ENCODE assay signal across 1 cellular context in the genomic region with DNA sequence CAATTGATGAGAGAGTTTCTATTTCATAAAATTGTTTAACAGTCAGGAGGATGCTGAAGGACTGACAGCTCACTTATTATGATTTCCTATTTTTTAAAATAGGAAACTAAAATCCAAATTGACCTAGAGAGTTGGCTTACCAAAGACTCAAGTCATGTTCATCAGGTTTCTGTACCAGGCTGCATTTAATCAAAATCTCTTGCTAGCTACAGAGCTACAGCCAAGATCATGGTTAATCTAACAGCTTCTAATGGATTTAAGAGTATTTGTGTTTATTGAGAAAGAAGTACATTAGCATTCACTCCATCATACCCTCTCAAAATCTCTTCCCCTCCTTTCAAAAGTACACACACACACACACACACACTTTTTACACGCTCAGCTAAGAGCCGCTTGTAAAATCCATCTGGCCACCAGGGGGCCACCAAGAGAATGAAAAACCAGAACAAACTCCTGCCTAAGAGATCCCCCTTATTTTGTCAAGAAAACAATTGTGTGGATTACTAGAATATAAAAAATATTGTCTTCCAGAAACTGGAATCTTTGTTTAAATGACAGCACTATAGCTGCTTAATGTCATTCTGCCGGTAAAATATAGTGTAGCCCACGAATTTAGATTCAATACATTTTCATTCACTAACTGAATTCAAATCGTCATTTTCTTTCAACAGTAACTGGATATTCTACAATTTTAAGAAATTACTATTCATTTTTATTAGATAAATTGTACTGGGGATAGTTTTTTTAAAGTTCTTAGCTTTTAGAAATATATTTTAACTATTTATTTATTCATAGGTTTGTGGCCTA.
TF ChIP-seq lines count a peak whose summit lies in the region.

No MANE protein-coding gene starts in this region.

TF ChIP-seq in H1, 55 proteins besides CTCF, POLR2A, EP300 and RAD21 (continued from another document):
- TF ChIP-seq, protein P1, sequence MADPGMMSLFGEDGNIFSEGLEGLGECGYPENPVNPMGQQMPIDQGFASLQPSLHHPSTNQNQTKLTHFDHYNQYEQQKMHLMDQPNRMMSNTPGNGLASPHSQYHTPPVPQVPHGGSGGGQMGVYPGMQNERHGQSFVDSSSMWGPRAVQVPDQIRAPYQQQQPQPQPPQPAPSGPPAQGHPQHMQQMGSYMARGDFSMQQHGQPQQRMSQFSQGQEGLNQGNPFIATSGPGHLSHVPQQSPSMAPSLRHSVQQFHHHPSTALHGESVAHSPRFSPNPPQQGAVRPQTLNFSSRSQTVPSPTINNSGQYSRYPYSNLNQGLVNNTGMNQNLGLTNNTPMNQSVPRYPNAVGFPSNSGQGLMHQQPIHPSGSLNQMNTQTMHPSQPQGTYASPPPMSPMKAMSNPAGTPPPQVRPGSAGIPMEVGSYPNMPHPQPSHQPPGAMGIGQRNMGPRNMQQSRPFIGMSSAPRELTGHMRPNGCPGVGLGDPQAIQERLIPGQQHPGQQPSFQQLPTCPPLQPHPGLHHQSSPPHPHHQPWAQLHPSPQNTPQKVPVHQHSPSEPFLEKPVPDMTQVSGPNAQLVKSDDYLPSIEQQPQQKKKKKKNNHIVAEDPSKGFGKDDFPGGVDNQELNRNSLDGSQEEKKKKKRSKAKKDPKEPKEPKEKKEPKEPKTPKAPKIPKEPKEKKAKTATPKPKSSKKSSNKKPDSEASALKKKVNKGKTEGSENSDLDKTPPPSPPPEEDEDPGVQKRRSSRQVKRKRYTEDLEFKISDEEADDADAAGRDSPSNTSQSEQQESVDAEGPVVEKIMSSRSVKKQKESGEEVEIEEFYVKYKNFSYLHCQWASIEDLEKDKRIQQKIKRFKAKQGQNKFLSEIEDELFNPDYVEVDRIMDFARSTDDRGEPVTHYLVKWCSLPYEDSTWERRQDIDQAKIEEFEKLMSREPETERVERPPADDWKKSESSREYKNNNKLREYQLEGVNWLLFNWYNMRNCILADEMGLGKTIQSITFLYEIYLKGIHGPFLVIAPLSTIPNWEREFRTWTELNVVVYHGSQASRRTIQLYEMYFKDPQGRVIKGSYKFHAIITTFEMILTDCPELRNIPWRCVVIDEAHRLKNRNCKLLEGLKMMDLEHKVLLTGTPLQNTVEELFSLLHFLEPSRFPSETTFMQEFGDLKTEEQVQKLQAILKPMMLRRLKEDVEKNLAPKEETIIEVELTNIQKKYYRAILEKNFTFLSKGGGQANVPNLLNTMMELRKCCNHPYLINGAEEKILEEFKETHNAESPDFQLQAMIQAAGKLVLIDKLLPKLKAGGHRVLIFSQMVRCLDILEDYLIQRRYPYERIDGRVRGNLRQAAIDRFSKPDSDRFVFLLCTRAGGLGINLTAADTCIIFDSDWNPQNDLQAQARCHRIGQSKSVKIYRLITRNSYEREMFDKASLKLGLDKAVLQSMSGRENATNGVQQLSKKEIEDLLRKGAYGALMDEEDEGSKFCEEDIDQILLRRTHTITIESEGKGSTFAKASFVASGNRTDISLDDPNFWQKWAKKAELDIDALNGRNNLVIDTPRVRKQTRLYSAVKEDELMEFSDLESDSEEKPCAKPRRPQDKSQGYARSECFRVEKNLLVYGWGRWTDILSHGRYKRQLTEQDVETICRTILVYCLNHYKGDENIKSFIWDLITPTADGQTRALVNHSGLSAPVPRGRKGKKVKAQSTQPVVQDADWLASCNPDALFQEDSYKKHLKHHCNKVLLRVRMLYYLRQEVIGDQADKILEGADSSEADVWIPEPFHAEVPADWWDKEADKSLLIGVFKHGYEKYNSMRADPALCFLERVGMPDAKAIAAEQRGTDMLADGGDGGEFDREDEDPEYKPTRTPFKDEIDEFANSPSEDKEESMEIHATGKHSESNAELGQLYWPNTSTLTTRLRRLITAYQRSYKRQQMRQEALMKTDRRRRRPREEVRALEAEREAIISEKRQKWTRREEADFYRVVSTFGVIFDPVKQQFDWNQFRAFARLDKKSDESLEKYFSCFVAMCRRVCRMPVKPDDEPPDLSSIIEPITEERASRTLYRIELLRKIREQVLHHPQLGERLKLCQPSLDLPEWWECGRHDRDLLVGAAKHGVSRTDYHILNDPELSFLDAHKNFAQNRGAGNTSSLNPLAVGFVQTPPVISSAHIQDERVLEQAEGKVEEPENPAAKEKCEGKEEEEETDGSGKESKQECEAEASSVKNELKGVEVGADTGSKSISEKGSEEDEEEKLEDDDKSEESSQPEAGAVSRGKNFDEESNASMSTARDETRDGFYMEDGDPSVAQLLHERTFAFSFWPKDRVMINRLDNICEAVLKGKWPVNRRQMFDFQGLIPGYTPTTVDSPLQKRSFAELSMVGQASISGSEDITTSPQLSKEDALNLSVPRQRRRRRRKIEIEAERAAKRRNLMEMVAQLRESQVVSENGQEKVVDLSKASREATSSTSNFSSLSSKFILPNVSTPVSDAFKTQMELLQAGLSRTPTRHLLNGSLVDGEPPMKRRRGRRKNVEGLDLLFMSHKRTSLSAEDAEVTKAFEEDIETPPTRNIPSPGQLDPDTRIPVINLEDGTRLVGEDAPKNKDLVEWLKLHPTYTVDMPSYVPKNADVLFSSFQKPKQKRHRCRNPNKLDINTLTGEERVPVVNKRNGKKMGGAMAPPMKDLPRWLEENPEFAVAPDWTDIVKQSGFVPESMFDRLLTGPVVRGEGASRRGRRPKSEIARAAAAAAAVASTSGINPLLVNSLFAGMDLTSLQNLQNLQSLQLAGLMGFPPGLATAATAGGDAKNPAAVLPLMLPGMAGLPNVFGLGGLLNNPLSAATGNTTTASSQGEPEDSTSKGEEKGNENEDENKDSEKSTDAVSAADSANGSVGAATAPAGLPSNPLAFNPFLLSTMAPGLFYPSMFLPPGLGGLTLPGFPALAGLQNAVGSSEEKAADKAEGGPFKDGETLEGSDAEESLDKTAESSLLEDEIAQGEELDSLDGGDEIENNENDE (IDR thresholded peaks at IDR 0.05; ENCODE audit: insufficient replicate concordance, low read length), result no peak
TF ChIP-seq in H1: peak in this region for 0.
